Comparison of ENCODE assay signal across 1 cellular context in the genomic region with DNA sequence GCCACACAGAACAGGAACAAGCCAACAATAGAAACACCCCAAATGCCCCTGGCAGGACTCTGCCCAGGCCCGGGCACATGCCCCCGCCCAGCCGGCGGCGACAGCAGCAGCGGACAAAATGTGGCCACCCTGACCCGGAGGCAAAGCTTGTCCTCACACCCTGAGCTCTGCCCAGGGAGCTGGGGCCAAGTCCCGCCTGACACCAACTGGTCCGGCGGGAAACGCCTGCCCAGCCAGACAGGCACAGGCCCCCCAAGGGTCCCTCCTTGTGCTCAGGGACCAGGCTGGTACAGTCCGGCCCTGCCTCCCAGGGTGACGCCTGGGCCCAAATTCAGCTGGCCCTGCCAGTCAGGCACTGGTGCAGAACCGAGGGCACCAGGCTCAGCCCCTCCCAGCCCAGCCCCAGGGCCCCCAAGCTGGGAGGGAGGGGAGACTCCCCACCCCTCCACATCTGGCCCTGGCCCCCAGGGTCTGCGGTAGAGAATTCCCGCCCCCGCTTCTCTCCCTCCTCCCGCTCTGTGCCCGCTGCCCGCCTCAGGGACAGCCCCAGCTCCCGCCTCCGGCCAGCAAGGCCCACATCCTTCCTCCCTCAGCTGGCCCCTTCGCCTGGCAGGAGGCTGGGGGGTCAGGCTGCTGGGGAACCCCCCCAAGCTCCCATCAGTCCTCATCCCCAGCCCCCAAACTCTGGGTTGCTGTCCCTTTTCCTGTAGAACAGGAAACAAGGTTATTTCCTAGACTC.
TF ChIP-seq lines count a peak whose summit lies in the region.

No MANE protein-coding gene starts in this region.

TF ChIP-seq in WTC11, 78 proteins besides CTCF, POLR2A, EP300 and RAD21 (continued from another document):
- TF ChIP-seq, protein P1, sequence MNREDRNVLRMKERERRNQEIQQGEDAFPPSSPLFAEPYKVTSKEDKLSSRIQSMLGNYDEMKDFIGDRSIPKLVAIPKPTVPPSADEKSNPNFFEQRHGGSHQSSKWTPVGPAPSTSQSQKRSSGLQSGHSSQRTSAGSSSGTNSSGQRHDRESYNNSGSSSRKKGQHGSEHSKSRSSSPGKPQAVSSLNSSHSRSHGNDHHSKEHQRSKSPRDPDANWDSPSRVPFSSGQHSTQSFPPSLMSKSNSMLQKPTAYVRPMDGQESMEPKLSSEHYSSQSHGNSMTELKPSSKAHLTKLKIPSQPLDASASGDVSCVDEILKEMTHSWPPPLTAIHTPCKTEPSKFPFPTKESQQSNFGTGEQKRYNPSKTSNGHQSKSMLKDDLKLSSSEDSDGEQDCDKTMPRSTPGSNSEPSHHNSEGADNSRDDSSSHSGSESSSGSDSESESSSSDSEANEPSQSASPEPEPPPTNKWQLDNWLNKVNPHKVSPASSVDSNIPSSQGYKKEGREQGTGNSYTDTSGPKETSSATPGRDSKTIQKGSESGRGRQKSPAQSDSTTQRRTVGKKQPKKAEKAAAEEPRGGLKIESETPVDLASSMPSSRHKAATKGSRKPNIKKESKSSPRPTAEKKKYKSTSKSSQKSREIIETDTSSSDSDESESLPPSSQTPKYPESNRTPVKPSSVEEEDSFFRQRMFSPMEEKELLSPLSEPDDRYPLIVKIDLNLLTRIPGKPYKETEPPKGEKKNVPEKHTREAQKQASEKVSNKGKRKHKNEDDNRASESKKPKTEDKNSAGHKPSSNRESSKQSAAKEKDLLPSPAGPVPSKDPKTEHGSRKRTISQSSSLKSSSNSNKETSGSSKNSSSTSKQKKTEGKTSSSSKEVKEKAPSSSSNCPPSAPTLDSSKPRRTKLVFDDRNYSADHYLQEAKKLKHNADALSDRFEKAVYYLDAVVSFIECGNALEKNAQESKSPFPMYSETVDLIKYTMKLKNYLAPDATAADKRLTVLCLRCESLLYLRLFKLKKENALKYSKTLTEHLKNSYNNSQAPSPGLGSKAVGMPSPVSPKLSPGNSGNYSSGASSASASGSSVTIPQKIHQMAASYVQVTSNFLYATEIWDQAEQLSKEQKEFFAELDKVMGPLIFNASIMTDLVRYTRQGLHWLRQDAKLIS (CRISPR knock-in tag; IDR thresholded peaks at IDR 0.05; ENCODE audit: borderline replicate concordance), result no peak
- TF ChIP-seq, protein P2, sequence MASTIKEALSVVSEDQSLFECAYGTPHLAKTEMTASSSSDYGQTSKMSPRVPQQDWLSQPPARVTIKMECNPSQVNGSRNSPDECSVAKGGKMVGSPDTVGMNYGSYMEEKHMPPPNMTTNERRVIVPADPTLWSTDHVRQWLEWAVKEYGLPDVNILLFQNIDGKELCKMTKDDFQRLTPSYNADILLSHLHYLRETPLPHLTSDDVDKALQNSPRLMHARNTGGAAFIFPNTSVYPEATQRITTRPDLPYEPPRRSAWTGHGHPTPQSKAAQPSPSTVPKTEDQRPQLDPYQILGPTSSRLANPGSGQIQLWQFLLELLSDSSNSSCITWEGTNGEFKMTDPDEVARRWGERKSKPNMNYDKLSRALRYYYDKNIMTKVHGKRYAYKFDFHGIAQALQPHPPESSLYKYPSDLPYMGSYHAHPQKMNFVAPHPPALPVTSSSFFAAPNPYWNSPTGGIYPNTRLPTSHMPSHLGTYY (CRISPR knock-in tag; IDR thresholded peaks at IDR 0.05), result no peak
